8 cellular contexts compared by ENCODE assay signal in genomic region chr19:33406521-33407139, GRCh38. TPM values are rescaled to one million over a fixed set of nuclear protein-coding genes. Genes with fewer than 3 reads are reported as not detected.
DNase-seq lines count a peak whose midpoint lies in the region; ATAC-seq, FAIRE-seq and TF ChIP-seq lines count a peak whose summit lies in the region.

No MANE protein-coding gene starts in this region.

- no peaks in the 10 kb centered on the region for H3K9me3 ChIP-seq in trophoblast cell (ENCODE audit: insufficient read depth, low read depth, low read length)
- no peaks in the 10 kb centered on the region for H3K9me3 ChIP-seq in upper lobe of right lung

- H3K4me3 ChIP-seq in trophoblast cell (ENCODE audit: low read depth, low read length) (no peak overlapping the region), upper lobe of right lung (no peak overlapping the region)

- peak; percentile 96 for TF ChIP-seq CTCF in upper lobe of right lung (IDR thresholded peaks at IDR 0.05)

- FAIRE-seq in frontal cortex (lab: Jason Lieb, UNC): no peak

- no peak overlapping the region for H2AFZ ChIP-seq in trophoblast cell (ENCODE audit: insufficient read depth, low read length, poor library complexity)

- H3K27ac ChIP-seq in trophoblast cell (ENCODE audit: low read depth, low read length) (no peak overlapping the region), upper lobe of right lung (no peak overlapping the region)

- H3K4me2 ChIP-seq in trophoblast cell (ENCODE audit: low read length): no peak overlapping the region

- no peak overlapping the region for H2BK5ac ChIP-seq in trophoblast cell (ENCODE audit: low read depth, low read length, poor library complexity)

- H2BK12ac ChIP-seq in trophoblast cell (ENCODE audit: low read length): peak overlapping the region; percentile 25

- intact Hi-C loops in upper lobe of right lung (cut with DNase I): loop anchor here (5.0 kb wide), 1 partner anchor 164 kb away; no protein-coding TSS in a partner anchor

- no peak overlapping the region for H4K91ac ChIP-seq in trophoblast cell (ENCODE audit: low read depth, low read length)

- peaks cover 0 to 2% of the 10 kb centered on the region in 2 experiments for H3K4me1 ChIP-seq in trophoblast cell (ENCODE audit: control insufficient read depth in 1 of 2, insufficient read depth in 2 of 2, low read length in 2 of 2)
- H3K4me1 ChIP-seq in upper lobe of right lung: peaks cover 21% of the 10 kb centered on the region

- H3K23ac ChIP-seq in trophoblast cell (ENCODE audit: low read length): no peak overlapping the region

- H3K4ac ChIP-seq in trophoblast cell (ENCODE audit: low read depth, low read length): no peak overlapping the region

- peaks cover 0 to 4% of the 10 kb centered on the region in 2 experiments for H3K36me3 ChIP-seq in trophoblast cell (ENCODE audit: control insufficient read depth in 1 of 2, insufficient read depth in 2 of 2, low read length in 2 of 2)
- H3K36me3 ChIP-seq in upper lobe of right lung: peaks cover 6% of the 10 kb centered on the region

- DNase-seq in DMS114 treated with DMSO at 0.1 percent for 48 hours (lab: John Stamatoyannopoulos, UW; ENCODE audit: unreplicated experiment): peak; percentile 48
- DNase-seq in HT-29 (ENCODE audit: low spot score): peak; percentile 90
- DNase-seq in SHP77 treated with DMSO at 0.1 percent for 48 hours (lab: John Stamatoyannopoulos, UW): peak; percentile 9
- peak; percentile 56 for DNase-seq in activated T-helper 9 cell treated with anti-CD3 and anti-CD28 coated beads, Interleukin-2, amount 50 U/mL, for 16 hours (ENCODE audit: low read depth)
- peak; percentile 77 to 89 for DNase-seq in frontal cortex (ENCODE audit: low spot score in 2 of 2)
- DNase-seq in trophoblast cell: peak; percentile 66 to 80
- peak; percentile 82 for DNase-seq in upper lobe of right lung
- no peak for DNase-seq in kidney glomerular epithelial cell (lab: John Stamatoyannopoulos, UW)

- H4K12ac ChIP-seq in trophoblast cell (ENCODE audit: low read depth, low read length): peak overlapping the region; percentile 20

- H3K18ac ChIP-seq in trophoblast cell (ENCODE audit: low read length): peak overlapping the region; percentile 31

- no peak overlapping the region for H2BK120ac ChIP-seq in trophoblast cell (ENCODE audit: insufficient read depth, low read length, poor library complexity)

- no peaks in the 10 kb centered on the region for H3K79me2 ChIP-seq in trophoblast cell (ENCODE audit: control insufficient read depth, insufficient read depth, low read length, poor library complexity)

- H4K8ac ChIP-seq in trophoblast cell (ENCODE audit: low read depth, low read length): peak overlapping the region; percentile 55

- ATAC-seq in upper lobe of right lung: peak; percentile 80

- H2AK5ac ChIP-seq in trophoblast cell (ENCODE audit: low read length): peak overlapping the region; percentile 40

- no peaks in the 10 kb centered on the region for H3K79me1 ChIP-seq in trophoblast cell (ENCODE audit: low read length)

- WGBS in trophoblast cell (ENCODE audit: extremely low coverage, insufficient coverage, insufficient read length): no CpG with 5 or more reads among the region's 13 CpGs

- H3K9ac ChIP-seq in trophoblast cell (ENCODE audit: low read length): no peak overlapping the region

- peak overlapping the region; percentile 19 for H3K14ac ChIP-seq in trophoblast cell (ENCODE audit: low read length)

- H3K27me3 ChIP-seq in trophoblast cell (ENCODE audit: insufficient read depth, low read length): no peaks in the 10 kb centered on the region
- H3K27me3 ChIP-seq in upper lobe of right lung: no peaks in the 10 kb centered on the region

RNA-seq across cellular contexts. Expression of gene CEBPG, which starts 33.1 kb away (rescaled TPM):
- 35.9 and 37.4 TPM in 2 replicates for total RNA-seq in HT-29 (2014; rRNA removed; shearing (Covaris generic))
- total RNA-seq in frontal cortex (54.6 TPM), upper lobe of right lung (32.3 TPM)
- 26.6 and 27.5 TPM in 2 replicates for polyA plus RNA-seq in trophoblast cell (2013)
